8 cellular contexts compared by ENCODE assay signal in the genomic region with DNA sequence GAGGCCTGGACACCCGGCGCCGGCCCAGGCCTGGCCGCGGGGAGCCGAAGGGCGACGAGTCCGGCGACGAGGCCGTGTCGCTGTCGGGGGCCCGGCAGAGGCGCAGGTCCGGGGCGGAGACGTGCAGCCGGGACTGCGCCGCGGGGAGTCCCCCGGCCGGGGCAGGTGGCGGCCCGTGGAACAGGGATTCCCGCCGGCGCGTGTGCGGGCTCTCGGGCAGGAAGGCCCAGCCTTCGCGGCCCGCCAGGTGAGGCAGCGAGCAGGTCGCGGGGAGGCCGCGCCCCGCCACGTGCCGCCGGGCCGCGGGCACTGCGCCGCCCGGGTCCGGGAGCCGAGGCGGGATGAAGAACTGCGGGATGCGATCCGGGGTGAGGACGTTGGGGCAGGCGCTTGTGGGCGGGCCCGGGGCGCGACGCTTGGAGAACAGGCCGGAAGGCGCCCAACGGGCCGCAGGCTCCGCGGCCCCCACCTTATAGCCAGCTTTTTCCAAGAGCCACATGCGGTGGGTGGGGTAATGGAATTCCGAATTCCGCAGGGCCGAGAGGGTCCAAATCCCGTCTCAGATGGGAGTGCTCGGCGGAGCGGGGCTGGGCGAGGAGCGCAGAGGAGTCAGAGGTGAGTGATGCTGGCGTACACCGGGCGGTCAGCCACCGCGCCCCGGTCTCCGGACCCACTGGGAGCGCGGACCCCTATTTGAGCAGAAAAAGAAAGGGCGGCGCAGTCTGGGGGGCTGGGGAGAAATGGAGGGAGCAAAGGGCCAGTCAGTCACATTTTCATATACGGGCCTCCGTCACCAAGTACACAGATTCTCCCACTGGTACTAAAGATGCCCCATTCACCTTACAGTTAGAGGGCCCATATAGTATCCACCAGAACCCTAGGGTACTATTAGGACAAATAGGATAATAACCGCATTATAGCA. TPM values are rescaled to one million over a fixed set of nuclear protein-coding genes. Genes with fewer than 3 reads are reported as not detected.
A peak's percentile ranks its signal among the peaks of the same experiment; 100 is the strongest.
DNase-seq lines count a peak whose midpoint lies in the region; ATAC-seq, FAIRE-seq and TF ChIP-seq lines count a peak whose summit lies in the region.

No MANE protein-coding gene starts in this region.

- H2AFZ ChIP-seq in astrocyte (ENCODE audit: low read depth, low read length) (peak overlapping the region; percentile 46), HepG2 (ENCODE audit: low read length) (no peak overlapping the region)

- FAIRE-seq in astrocyte (lab: Jason Lieb, UNC) (no peak), HepG2 (lab: Jason Lieb, UNC) (no peak)

- TF ChIP-seq RAD21 in HepG2 (CRISPR knock-in tag; IDR thresholded peaks at IDR 0.05) = no peak

- TF ChIP-seq CTCF in astrocyte (IDR thresholded peaks at IDR 0.05; ENCODE audit: insufficient read depth, low read depth, low read length) (no peak), HepG2 (CRISPR knock-in tag; IDR thresholded peaks at IDR 0.05) (no peak), thyroid gland (IDR thresholded peaks at IDR 0.05) (no peak)

- POLR2A ChIA-PET in HepG2 (lab: Yijun Ruan, JAX) = interaction anchor here (1.2 to 1.4 kb wide), 4 partner anchors 8 to 298 kb away, joined by 3 to 10 read pairs (median 5); a partner anchor contains a TSS

- peak overlapping the region; percentile 69 for H3K4me3 Mint-ChIP-seq in astrocyte (ENCODE audit: unreplicated experiment)

- intact Hi-C loops in HepG2 (cut with micrococcal nuclease; ENCODE audit: unreplicated experiment) = loop anchor here (10.0 kb wide), 3 partner anchors 74 to 394 kb away; a partner anchor contains a TSS
- intact Hi-C loops in thyroid gland (cut with DNase I) = loop anchor here (10.0 kb wide), 2 partner anchors 104 to 304 kb away; no protein-coding TSS in a partner anchor

- BruUV-seq in HepG2 (replicated peaks; lab: Mats Ljungman, UMichigan) = no TSS peak

- CTCF ChIA-PET in HepG2 (lab: Yijun Ruan, JAX; ENCODE audit: low intra/inter-chr PET ratio, low total read pairs) = no interaction called here

- H3K4me3 ChIP-seq in astrocyte (ENCODE audit: insufficient read depth, low read depth, low read length) (peak overlapping the region; percentile 40), HepG2 (replicated peaks in 1 of 3; ENCODE audit: insufficient read depth in 1 of 3, low read depth in 2 of 3, low read length in 3 of 3) (peak overlapping the region in 1 of 3 experiments; percentile 27; a peak in 1 of 6 replicates), thyroid gland (replicated peaks in 1 of 3) (peak overlapping the region in 1 of 3 donors; percentile 8)

- H3K4me2 ChIP-seq in astrocyte (ENCODE audit: low read length) (peak overlapping the region; percentile 81), HepG2 (ENCODE audit: low read depth, low read length) (peak overlapping the region; percentile 66; the same call in 1 of the 2 replicates)

- 89% methylated on average over 89 of the region's 93 CpGs for WGBS in HepG2 (ENCODE audit: low lambda C conversion rate)
- 33 to 55% methylated on average over 23 to 30 of the region's 93 CpGs for WGBS in thyroid gland, 2 donors

- no peaks in the 10 kb centered on the region for H3K36me3 Mint-ChIP-seq in astrocyte (ENCODE audit: low read depth, unreplicated experiment)

- H3K27ac Mint-ChIP-seq in astrocyte (ENCODE audit: unreplicated experiment) = no peak overlapping the region

- H3K36me3 ChIP-seq in astrocyte (ENCODE audit: insufficient read depth, low read length) = no peaks in the 10 kb centered on the region
- H3K36me3 ChIP-seq in HepG2 (replicated peaks in 1 of 2; ENCODE audit: control insufficient read depth in 1 of 2, insufficient read depth in 2 of 2, low read length in 2 of 2) = no peaks in the 10 kb centered on the region
- H3K36me3 ChIP-seq in thyroid gland = no peaks in the 10 kb centered on the region

- peaks cover 33% of the 10 kb centered on the region for H3K4me1 Mint-ChIP-seq in astrocyte (ENCODE audit: low read depth, unreplicated experiment)

- no peak overlapping the region for H3K27ac ChIP-seq in astrocyte (ENCODE audit: low read depth, low read length)
- H3K27ac ChIP-seq in HepG2 (ENCODE audit: extremely low read length, insufficient read depth, low read length) = no peak overlapping the region
- peak overlapping the region in 2 of 3 donors; percentile 89 to 95 for H3K27ac ChIP-seq in thyroid gland

- H3K9me3 ChIP-seq in astrocyte (ENCODE audit: insufficient read depth, low read depth, low read length) (no peaks in the 10 kb centered on the region), HepG2 (ENCODE audit: low read length) (no peaks in the 10 kb centered on the region), thyroid gland (no peaks in the 10 kb centered on the region)

- H3K27me3 ChIP-seq in astrocyte (ENCODE audit: insufficient read depth, low read length) (peaks cover 21% of the 10 kb centered on the region), HepG2 (ENCODE audit: control insufficient read depth in 1 of 2, insufficient read depth in 2 of 2, low read length in 2 of 2) (no peaks in the 10 kb centered on the region), thyroid gland (no peaks in the 10 kb centered on the region)

- H3K4me1 ChIP-seq in astrocyte (ENCODE audit: insufficient read depth, low read length) = peaks cover 27% of the 10 kb centered on the region
- peaks cover 68% of the 10 kb centered on the region for H3K4me1 ChIP-seq in HepG2 (ENCODE audit: insufficient read depth, low read length)
- peaks cover 23 to 47% of the 10 kb centered on the region in 2 donors for H3K4me1 ChIP-seq in thyroid gland

- H3K9me3 Mint-ChIP-seq in astrocyte (ENCODE audit: unreplicated experiment) = no peaks in the 10 kb centered on the region

- peaks cover 9% of the 10 kb centered on the region for H3K27me3 Mint-ChIP-seq in astrocyte (ENCODE audit: low read depth, unreplicated experiment)

- TF ChIP-seq POLR2A in HepG2 (IDR thresholded peaks at IDR 0.05; ENCODE audit: insufficient read depth in 1 of 2, low read depth in 2 of 2, low read length in 2 of 2) (no peak), thyroid gland (IDR thresholded peaks at IDR 0.05) (no peak)

- H3K9ac ChIP-seq in astrocyte (ENCODE audit: low read length) = no peak overlapping the region
- no peak overlapping the region for H3K9ac ChIP-seq in HepG2 (ENCODE audit: insufficient read depth, low read depth, low read length)

- TF ChIP-seq EP300 in HepG2 (IDR thresholded peaks at IDR 0.05; ENCODE audit: low read depth in 2 of 2, low read length in 2 of 2) = no peak
- TF ChIP-seq EP300 in HepG2 (CRISPR knock-in tag; IDR thresholded peaks at IDR 0.05; ENCODE audit: borderline replicate concordance) = no peak

- no peak for ATAC-seq in HepG2
- no peak for ATAC-seq in GM18861 (IDR thresholded peaks at IDR 0.05; ENCODE audit: unreplicated experiment)

- H3K79me2 ChIP-seq in astrocyte (ENCODE audit: insufficient read depth, low read length) (no peaks in the 10 kb centered on the region), HepG2 (ENCODE audit: insufficient read depth, low read length) (no peaks in the 10 kb centered on the region)

- peak; percentile 40 for DNase-seq in activated T-cell treated with anti-CD3 and anti-CD28 coated beads for 48 hours (ENCODE audit: low read depth)
- DNase-seq in activated T-cell treated with anti-CD3 and anti-CD28 coated beads for 4 hours = no peak
- no peak for DNase-seq in astrocyte (ENCODE audit: low read depth)
- DNase-seq in HepG2 (ENCODE audit: low spot score) = no peak
- DNase-seq in thyroid gland = peak in 1 of 2 donors; percentile 10
- DNase-seq in NK-92 (lab: John Stamatoyannopoulos, UW; ENCODE audit: unreplicated experiment) = no peak
- no peak for DNase-seq in SW 1271 (lab: John Stamatoyannopoulos, UW)

- in situ Hi-C loops in HepG2 (cut with HindIII; ENCODE audit: extremely low pct_ligation_motif_present, low pct_unique_long_range_greater_than_20kb) = loop anchor here (10.0 kb wide), 2 partner anchors 124 to 244 kb away; a partner anchor contains a TSS

- H4K20me1 ChIP-seq in astrocyte (ENCODE audit: insufficient read depth, low read length) (peaks cover 15% of the 10 kb centered on the region), HepG2 (ENCODE audit: insufficient read depth, low read length) (no peaks in the 10 kb centered on the region)

RNA-seq across cellular contexts. Expression of a gene that starts 0.9 kb away (rescaled TPM):
- total RNA-seq in astrocyte = 0.16 and 0.22 TPM in 2 replicates
- not detected in 2 replicates for total RNA-seq in HepG2 (2016; rRNA removed; fragmentation: Illumina TruSeq; extraction: Trizol)
- not detected in 2 replicates for total RNA-seq in HepG2 (2016; cell fraction: cytosol; rRNA removed; fragmentation: Illumina TruSeq; extraction: Trizol; ENCODE audit: low read depth)
- not detected in 2 replicates for total RNA-seq in HepG2 (2016; cell fraction: insoluble cytoplasmic fraction; rRNA removed; fragmentation: Illumina TruSeq; extraction: Trizol)
- not detected in 2 replicates for total RNA-seq in HepG2 (2016; cell fraction: membrane; rRNA removed; fragmentation: Illumina TruSeq; extraction: Trizol)
- not detected in 2 replicates for total RNA-seq in HepG2 (2016; cell fraction: nucleus; rRNA removed; fragmentation: Illumina TruSeq; extraction: Trizol)
- not detected in 2 replicates for polyA plus RNA-seq in HepG2 (2011; rRNA removed)
- not detected in 2 replicates for polyA plus RNA-seq in HepG2 (2011; cell fraction: cytosol; rRNA removed)
- not detected in 2 replicates for polyA plus RNA-seq in HepG2 (2011; cell fraction: nucleus; rRNA removed)
- polyA plus RNA-seq in HepG2 (2012) = not detected in 2 replicates
- not detected in 2 replicates for polyA plus RNA-seq in HepG2 (2016; cell fraction: cytosol; fragmentation: Illumina TruSeq; extraction: Trizol; ENCODE audit: low read depth)
- polyA plus RNA-seq in HepG2 (2016; cell fraction: insoluble cytoplasmic fraction; fragmentation: Illumina TruSeq; extraction: Trizol; ENCODE audit: low read depth) = not detected in 2 replicates
- not detected in 2 replicates for polyA plus RNA-seq in HepG2 (2016; cell fraction: membrane; fragmentation: Illumina TruSeq; extraction: Trizol; ENCODE audit: low read depth)
- not detected in 2 replicates for polyA plus RNA-seq in HepG2 (2016; cell fraction: nucleus; fragmentation: Illumina TruSeq; extraction: Trizol; ENCODE audit: insufficient read depth, low read depth)
- polyA minus RNA-seq in HepG2 (2011; rRNA and poly(A)+ RNA removed; ENCODE audit: low replicate concordance) = not detected in 2 replicates
- polyA minus RNA-seq in HepG2 (2011; cell fraction: cytosol; rRNA and poly(A)+ RNA removed) = not detected in 2 replicates
- polyA minus RNA-seq in HepG2 (2011; cell fraction: nucleus; rRNA and poly(A)+ RNA removed) = not detected in 2 replicates
- 1 to 10 TPM in 1 of 4 donors, under 1 TPM in 2, not detected in 1; 0.29 to 1.3 (median 0.33) TPM for total RNA-seq in thyroid gland

RNA-seq across cellular contexts. Expression of a gene that starts 7.2 kb away (rescaled TPM):
- not detected in 2 replicates for total RNA-seq in astrocyte
- total RNA-seq in HepG2 (2016; rRNA removed; fragmentation: Illumina TruSeq; extraction: Trizol) = 2.5 TPM in 2 replicates
- 1.5 and 1.9 TPM in 2 replicates for total RNA-seq in HepG2 (2016; cell fraction: cytosol; rRNA removed; fragmentation: Illumina TruSeq; extraction: Trizol; ENCODE audit: low read depth)
- total RNA-seq in HepG2 (2016; cell fraction: insoluble cytoplasmic fraction; rRNA removed; fragmentation: Illumina TruSeq; extraction: Trizol) = 2.3 and 2.6 TPM in 2 replicates
- 2.3 and 2.5 TPM in 2 replicates for total RNA-seq in HepG2 (2016; cell fraction: membrane; rRNA removed; fragmentation: Illumina TruSeq; extraction: Trizol)
- total RNA-seq in HepG2 (2016; cell fraction: nucleus; rRNA removed; fragmentation: Illumina TruSeq; extraction: Trizol) = 2.4 and 2.5 TPM in 2 replicates
- polyA plus RNA-seq in HepG2 (2011; rRNA removed) = 6.5 and 9.3 TPM in 2 replicates
- polyA plus RNA-seq in HepG2 (2011; cell fraction: cytosol; rRNA removed) = 5.3 and 5.6 TPM in 2 replicates
- polyA plus RNA-seq in HepG2 (2011; cell fraction: nucleus; rRNA removed) = 13.5 and 16.6 TPM in 2 replicates
- 4.0 and 4.5 TPM in 2 replicates for polyA plus RNA-seq in HepG2 (2012)
- 2.0 and 2.1 TPM in 2 replicates for polyA plus RNA-seq in HepG2 (2016; cell fraction: cytosol; fragmentation: Illumina TruSeq; extraction: Trizol; ENCODE audit: low read depth)
- polyA plus RNA-seq in HepG2 (2016; cell fraction: insoluble cytoplasmic fraction; fragmentation: Illumina TruSeq; extraction: Trizol; ENCODE audit: low read depth) = 2.1 and 2.2 TPM in 2 replicates
- 2.2 and 2.4 TPM in 2 replicates for polyA plus RNA-seq in HepG2 (2016; cell fraction: membrane; fragmentation: Illumina TruSeq; extraction: Trizol; ENCODE audit: low read depth)
- polyA plus RNA-seq in HepG2 (2016; cell fraction: nucleus; fragmentation: Illumina TruSeq; extraction: Trizol; ENCODE audit: insufficient read depth, low read depth) = 3.5 and 4.2 TPM in 2 replicates
- 11.4 and 22.2 TPM in 2 replicates for polyA minus RNA-seq in HepG2 (2011; rRNA and poly(A)+ RNA removed; ENCODE audit: low replicate concordance)
- 3.3 and 4.8 TPM in 2 replicates for polyA minus RNA-seq in HepG2 (2011; cell fraction: cytosol; rRNA and poly(A)+ RNA removed)
- polyA minus RNA-seq in HepG2 (2011; cell fraction: nucleus; rRNA and poly(A)+ RNA removed) = 8.2 and 9.8 TPM in 2 replicates
- total RNA-seq in thyroid gland = 10 to 100 TPM; 29.7 to 48.4 (median 38.8) TPM

RNA-seq across cellular contexts. Expression of a gene that starts 14.8 kb away (rescaled TPM):
- not detected in 2 replicates for total RNA-seq in astrocyte
- total RNA-seq in HepG2 (2016; rRNA removed; fragmentation: Illumina TruSeq; extraction: Trizol) = not detected in 2 replicates
- total RNA-seq in HepG2 (2016; cell fraction: cytosol; rRNA removed; fragmentation: Illumina TruSeq; extraction: Trizol; ENCODE audit: low read depth) = not detected in 2 replicates
- total RNA-seq in HepG2 (2016; cell fraction: insoluble cytoplasmic fraction; rRNA removed; fragmentation: Illumina TruSeq; extraction: Trizol) = not detected in 2 replicates
- not detected in 2 replicates for total RNA-seq in HepG2 (2016; cell fraction: membrane; rRNA removed; fragmentation: Illumina TruSeq; extraction: Trizol)
- not detected in 2 replicates for total RNA-seq in HepG2 (2016; cell fraction: nucleus; rRNA removed; fragmentation: Illumina TruSeq; extraction: Trizol)
- not detected in 2 replicates for polyA plus RNA-seq in HepG2 (2011; rRNA removed)
- not detected in 2 replicates for polyA plus RNA-seq in HepG2 (2011; cell fraction: cytosol; rRNA removed)
- not detected in 2 replicates for polyA plus RNA-seq in HepG2 (2011; cell fraction: nucleus; rRNA removed)
- not detected in 2 replicates for polyA plus RNA-seq in HepG2 (2012)
- polyA plus RNA-seq in HepG2 (2016; cell fraction: cytosol; fragmentation: Illumina TruSeq; extraction: Trizol; ENCODE audit: low read depth) = not detected in 2 replicates
- not detected in 2 replicates for polyA plus RNA-seq in HepG2 (2016; cell fraction: insoluble cytoplasmic fraction; fragmentation: Illumina TruSeq; extraction: Trizol; ENCODE audit: low read depth)
- not detected in 2 replicates for polyA plus RNA-seq in HepG2 (2016; cell fraction: membrane; fragmentation: Illumina TruSeq; extraction: Trizol; ENCODE audit: low read depth)
- polyA plus RNA-seq in HepG2 (2016; cell fraction: nucleus; fragmentation: Illumina TruSeq; extraction: Trizol; ENCODE audit: insufficient read depth, low read depth) = not detected in 2 replicates
- 6.5 TPM in 1 of 2 replicates, not detected in the other for polyA minus RNA-seq in HepG2 (2011; rRNA and poly(A)+ RNA removed; ENCODE audit: low replicate concordance)
- not detected in 2 replicates for polyA minus RNA-seq in HepG2 (2011; cell fraction: cytosol; rRNA and poly(A)+ RNA removed)
- polyA minus RNA-seq in HepG2 (2011; cell fraction: nucleus; rRNA and poly(A)+ RNA removed) = not detected in 2 replicates
- not detected for total RNA-seq in thyroid gland

RNA-seq across cellular contexts. Expression of a gene that starts 33.5 kb away (rescaled TPM):
- total RNA-seq in astrocyte (not detected in 2 replicates), HepG2 (2016; rRNA removed; fragmentation: Illumina TruSeq; extraction: Trizol) (0.02 TPM in 1 of 2 replicates, not detected in the other), thyroid gland (under 1 TPM; 0.13 to 0.63 (median 0.24) TPM)
- total RNA-seq in HepG2 (2016; cell fraction: cytosol; rRNA removed; fragmentation: Illumina TruSeq; extraction: Trizol; ENCODE audit: low read depth) = not detected in 2 replicates
- total RNA-seq in HepG2 (2016; cell fraction: insoluble cytoplasmic fraction; rRNA removed; fragmentation: Illumina TruSeq; extraction: Trizol) = not detected in 2 replicates
- not detected in 2 replicates for total RNA-seq in HepG2 (2016; cell fraction: membrane; rRNA removed; fragmentation: Illumina TruSeq; extraction: Trizol)
- not detected in 2 replicates for total RNA-seq in HepG2 (2016; cell fraction: nucleus; rRNA removed; fragmentation: Illumina TruSeq; extraction: Trizol)
- polyA plus RNA-seq in HepG2 (2011; rRNA removed) = 0.05 TPM in 2 replicates
- polyA plus RNA-seq in HepG2 (2011; cell fraction: cytosol; rRNA removed) = 0.01 TPM in 1 of 2 replicates, not detected in the other
- 0.11 and 0.19 TPM in 2 replicates for polyA plus RNA-seq in HepG2 (2011; cell fraction: nucleus; rRNA removed)
- not detected in 2 replicates for polyA plus RNA-seq in HepG2 (2012)
- not detected in 2 replicates for polyA plus RNA-seq in HepG2 (2016; cell fraction: cytosol; fragmentation: Illumina TruSeq; extraction: Trizol; ENCODE audit: low read depth)
- not detected in 2 replicates for polyA plus RNA-seq in HepG2 (2016; cell fraction: insoluble cytoplasmic fraction; fragmentation: Illumina TruSeq; extraction: Trizol; ENCODE audit: low read depth)
- polyA plus RNA-seq in HepG2 (2016; cell fraction: membrane; fragmentation: Illumina TruSeq; extraction: Trizol; ENCODE audit: low read depth) = not detected in 2 replicates
- polyA plus RNA-seq in HepG2 (2016; cell fraction: nucleus; fragmentation: Illumina TruSeq; extraction: Trizol; ENCODE audit: insufficient read depth, low read depth) = not detected in 2 replicates
- 0.06 and 0.37 TPM in 2 replicates for polyA minus RNA-seq in HepG2 (2011; rRNA and poly(A)+ RNA removed; ENCODE audit: low replicate concordance)
- not detected in 2 replicates for polyA minus RNA-seq in HepG2 (2011; cell fraction: cytosol; rRNA and poly(A)+ RNA removed)
- 0.52 and 0.87 TPM in 2 replicates for polyA minus RNA-seq in HepG2 (2011; cell fraction: nucleus; rRNA and poly(A)+ RNA removed)

RNA-seq across cellular contexts. Expression of a gene that starts 48.5 kb away (rescaled TPM):
- total RNA-seq in astrocyte (6.7 and 7.5 TPM in 2 replicates), HepG2 (2016; rRNA removed; fragmentation: Illumina TruSeq; extraction: Trizol) (5.4 and 5.6 TPM in 2 replicates), thyroid gland (10 to 100 TPM; 10.8 to 17.1 (median 13.1) TPM)
- 0.30 and 0.62 TPM in 2 replicates for total RNA-seq in HepG2 (2016; cell fraction: cytosol; rRNA removed; fragmentation: Illumina TruSeq; extraction: Trizol; ENCODE audit: low read depth)
- total RNA-seq in HepG2 (2016; cell fraction: insoluble cytoplasmic fraction; rRNA removed; fragmentation: Illumina TruSeq; extraction: Trizol) = 4.9 and 5.8 TPM in 2 replicates
- 1.9 and 2.7 TPM in 2 replicates for total RNA-seq in HepG2 (2016; cell fraction: membrane; rRNA removed; fragmentation: Illumina TruSeq; extraction: Trizol)
- 3.2 and 4.4 TPM in 2 replicates for total RNA-seq in HepG2 (2016; cell fraction: nucleus; rRNA removed; fragmentation: Illumina TruSeq; extraction: Trizol)
- polyA plus RNA-seq in HepG2 (2011; rRNA removed) = 3.9 and 4.3 TPM in 2 replicates
- 2.3 and 3.8 TPM in 2 replicates for polyA plus RNA-seq in HepG2 (2011; cell fraction: cytosol; rRNA removed)
- 2.4 and 4.6 TPM in 2 replicates for polyA plus RNA-seq in HepG2 (2011; cell fraction: nucleus; rRNA removed)
- 5.1 and 5.6 TPM in 2 replicates for polyA plus RNA-seq in HepG2 (2012)
- 0.55 and 0.59 TPM in 2 replicates for polyA plus RNA-seq in HepG2 (2016; cell fraction: cytosol; fragmentation: Illumina TruSeq; extraction: Trizol; ENCODE audit: low read depth)
- polyA plus RNA-seq in HepG2 (2016; cell fraction: insoluble cytoplasmic fraction; fragmentation: Illumina TruSeq; extraction: Trizol; ENCODE audit: low read depth) = 5.3 and 5.4 TPM in 2 replicates
- polyA plus RNA-seq in HepG2 (2016; cell fraction: membrane; fragmentation: Illumina TruSeq; extraction: Trizol; ENCODE audit: low read depth) = 1.2 and 1.4 TPM in 2 replicates
- polyA plus RNA-seq in HepG2 (2016; cell fraction: nucleus; fragmentation: Illumina TruSeq; extraction: Trizol; ENCODE audit: insufficient read depth, low read depth) = 3.8 and 4.5 TPM in 2 replicates
- 2.0 and 2.3 TPM in 2 replicates for polyA minus RNA-seq in HepG2 (2011; rRNA and poly(A)+ RNA removed; ENCODE audit: low replicate concordance)
- polyA minus RNA-seq in HepG2 (2011; cell fraction: cytosol; rRNA and poly(A)+ RNA removed) = 1.8 and 3.2 TPM in 2 replicates
- 4.0 and 4.5 TPM in 2 replicates for polyA minus RNA-seq in HepG2 (2011; cell fraction: nucleus; rRNA and poly(A)+ RNA removed)

Comparison
In these comparisons a context has a peak if more than half of its experiments do, and no peak if none do; other contexts are left out.
1. H3K27ac ChIP-seq: peak in thyroid gland (2 of 3); none in astrocyte (single experiment) and HepG2 (single experiment).
2. RNA of a gene that starts 7.2 kb away (total RNA-seq): 29.7 to 48.4 TPM in thyroid gland; 1.5 to 2.6 TPM in HepG2 and not detected in astrocyte; every median in the first group is over 4 times any median in the second.